ENCODE assay signal across 9 cellular contexts in genomic region chr12:110431957-110432587, GRCh38. TPM values are rescaled to one million over a fixed set of nuclear protein-coding genes. Genes with fewer than 3 reads are reported as not detected.
DNase-seq lines count a peak whose midpoint lies in the region; ATAC-seq, FAIRE-seq and TF ChIP-seq lines count a peak whose summit lies in the region.
"Had no signal": no experiment of that assay in that cellular context is flagged by ENCODE, and none has a peak within 500 bp of the region (broad histone marks: within the 10 kb centered on the region; RNA-seq: fewer than 3 reads in every experiment).

No MANE protein-coding gene starts in this region.

- H3K9me3 ChIP-seq in HUES48 (ENCODE audit: control insufficient read depth, insufficient read depth, low read length) (no peaks in the 10 kb centered on the region), prostate gland (no peaks in the 10 kb centered on the region)

- H3K36me3 Mint-ChIP-seq in glutamatergic neuron (ENCODE audit: unreplicated experiment): no peaks in the 10 kb centered on the region

- FAIRE-seq in colon (lab: Jason Lieb, UNC): peak; percentile 83
- FAIRE-seq in urothelium cell line (lab: Jason Lieb, UNC): no peak

- DNase-seq in GM06990 (ENCODE audit: extremely low read depth, insufficient read length) (peak; percentile 31), prostate gland (ENCODE audit: low spot score) (no peak), glutamatergic neuron (no peak), urothelium cell line (ENCODE audit: low spot score) (no peak), MV-4-11 (lab: John Stamatoyannopoulos, UW) (no peak)

- H3K4me1 Mint-ChIP-seq in glutamatergic neuron (ENCODE audit: low read depth, unreplicated experiment): no peaks in the 10 kb centered on the region

- TF ChIP-seq POLR2A in prostate gland (IDR thresholded peaks at IDR 0.05): no peak

- H3K4me3 ChIP-seq in GM06990 (replicated peaks; ENCODE audit: low read depth, low read length): no peak overlapping the region; the same call in 1 of the 2 replicates
- H3K4me3 ChIP-seq in HUES48 (ENCODE audit: low read depth, low read length): peak overlapping the region; percentile 73
- peak overlapping the region; percentile 38 to 43 for H3K4me3 ChIP-seq in prostate gland

- TF ChIP-seq CTCF in GM06990 (IDR thresholded peaks at IDR 0.05; ENCODE audit: insufficient read depth, low read length, poor library complexity, severe bottlenecking): no peak
- no peak for TF ChIP-seq CTCF in prostate gland (IDR thresholded peaks at IDR 0.05)
- TF ChIP-seq CTCF in glutamatergic neuron (IDR thresholded peaks at IDR 0.05; ENCODE audit: partially characterized antibody, unreplicated experiment): no peak

- H3K27me3 ChIP-seq in GM06990 (replicated peaks; ENCODE audit: control insufficient read depth, insufficient read depth, low read length) (no peaks in the 10 kb centered on the region), HUES48 (ENCODE audit: control insufficient read depth, insufficient read depth, low read length) (no peaks in the 10 kb centered on the region), prostate gland (replicated peaks; ENCODE audit: insufficient read depth) (no peaks in the 10 kb centered on the region)

- peaks cover 3% of the 10 kb centered on the region for H3K27me3 Mint-ChIP-seq in glutamatergic neuron (ENCODE audit: unreplicated experiment)

- H3K4me3 Mint-ChIP-seq in glutamatergic neuron (ENCODE audit: unreplicated experiment): no peak overlapping the region

- 86% methylated on average over 12 of the region's 12 CpGs for WGBS in prostate gland

- no peak overlapping the region for H3K9ac ChIP-seq in HUES48 (ENCODE audit: low read depth, low read length)

- H3K27ac ChIP-seq in HUES48 (ENCODE audit: low read depth, low read length) (no peak overlapping the region), prostate gland (peak overlapping the region; percentile 53 to 75)

- intact Hi-C loops in prostate gland (cut with DNase I): loop anchor here (1.0 kb wide), 1 partner anchor 333 kb away; no protein-coding TSS in a partner anchor

- no peaks in the 10 kb centered on the region for H3K36me3 ChIP-seq in GM06990 (ENCODE audit: control insufficient read depth, insufficient read depth, low read length)
- H3K36me3 ChIP-seq in HUES48 (ENCODE audit: control insufficient read depth, insufficient read depth, low read length): peaks cover 22% of the 10 kb centered on the region
- H3K36me3 ChIP-seq in prostate gland: peaks cover 0 to 5% of the 10 kb centered on the region in 2 donors

- H3K4me1 ChIP-seq in HUES48 (ENCODE audit: control insufficient read depth, insufficient read depth, low read length) (no peaks in the 10 kb centered on the region), prostate gland (replicated peaks) (no peaks in the 10 kb centered on the region)

- H3K27ac Mint-ChIP-seq in glutamatergic neuron (ENCODE audit: unreplicated experiment): no peak overlapping the region

- no peak for ATAC-seq in GM18909 (IDR thresholded peaks at IDR 0.05; ENCODE audit: poor library complexity, unreplicated experiment)

- H3K9me3 Mint-ChIP-seq in glutamatergic neuron (ENCODE audit: unreplicated experiment): no peaks in the 10 kb centered on the region
- H3K9me3 Mint-ChIP-seq: naive thymus-derived CD4-positive, alpha-beta T cell had no signal

RNA-seq across cellular contexts. Expression of gene ARPC3, which starts 18.1 kb away (rescaled TPM):
- 100 to 1,000 TPM; 293 to 338 TPM for total RNA-seq in prostate gland
- 190 TPM for total RNA-seq in glutamatergic neuron (ENCODE audit: unreplicated experiment)

RNA-seq across cellular contexts. Expression of gene ANAPC7, which starts 28.6 kb away (rescaled TPM):
- 10 to 100 TPM; 60.2 to 65.8 TPM for total RNA-seq in prostate gland
- total RNA-seq in glutamatergic neuron (ENCODE audit: unreplicated experiment): 93.7 TPM

RNA-seq across cellular contexts. Expression of gene GPN3, which starts 36.0 kb away (rescaled TPM):
- total RNA-seq in prostate gland: 10 to 100 TPM; 28.4 to 40.2 TPM
- 17.5 TPM for total RNA-seq in glutamatergic neuron (ENCODE audit: unreplicated experiment)

RNA-seq across cellular contexts. Expression of gene FAM216A, which starts 36.6 kb away (rescaled TPM):
- total RNA-seq in prostate gland (10 to 100 TPM in 1 of 2 donors, 1 to 10 TPM in 1; 3.6 to 11.5 TPM), glutamatergic neuron (ENCODE audit: unreplicated experiment) (21.7 TPM)
